8 cellular contexts compared by ENCODE assay signal in genomic region chr9:136666364-136667216, GRCh38. TPM values are rescaled to one million over a fixed set of nuclear protein-coding genes. Genes with fewer than 3 reads are reported as not detected.
DNase-seq lines count a peak whose midpoint lies in the region; ATAC-seq and TF ChIP-seq lines count a peak whose summit lies in the region.

No MANE protein-coding gene starts in this region.

- H3K4me1 Mint-ChIP-seq in CD4-positive, CD25-positive, alpha-beta regulatory T cell = peaks cover 0 to 5% (median 0%) of the 10 kb centered on the region in 4 donors
- H3K4me1 Mint-ChIP-seq in endodermal cell (no peaks in the 10 kb centered on the region), neural crest cell (no peaks in the 10 kb centered on the region)

- H3K9ac ChIP-seq in PC-3 (ENCODE audit: low read length) = no peak overlapping the region
- H3K9ac ChIP-seq in endodermal cell (ENCODE audit: extremely low read depth, low read length, poor library complexity, severe bottlenecking) = no peak overlapping the region

- 44 to 46% methylated on average over 2 to 36 of the region's 36 CpGs for WGBS in endodermal cell (ENCODE audit: insufficient coverage in 1 of 2, insufficient read length in 1 of 2), 2 experiments

- H3K4me2 ChIP-seq in PC-3 (ENCODE audit: low read length) = peak overlapping the region; percentile 63

- H3K4me1 ChIP-seq in CD4-positive, CD25-positive, alpha-beta regulatory T cell (ENCODE audit: control insufficient read depth, insufficient read depth, low read length, poor library complexity, severe bottlenecking) = peaks cover 6% of the 10 kb centered on the region
- no peaks in the 10 kb centered on the region for H3K4me1 ChIP-seq in PC-3 (ENCODE audit: insufficient read depth, low read length)
- no peaks in the 10 kb centered on the region for H3K4me1 ChIP-seq in endodermal cell (ENCODE audit: control insufficient read depth, insufficient read depth, low read length)

- no peaks in the 10 kb centered on the region for H3K79me2 ChIP-seq in PC-3 (ENCODE audit: low read length)

- H3K9me3 ChIP-seq in CD4-positive, CD25-positive, alpha-beta regulatory T cell (ENCODE audit: control insufficient read depth in 2 of 2, low read length in 2 of 2) = no peaks in the 10 kb centered on the region
- H3K9me3 ChIP-seq in PC-3 (ENCODE audit: low read length) (no peaks in the 10 kb centered on the region), endodermal cell (ENCODE audit: control insufficient read depth, low read length) (no peaks in the 10 kb centered on the region)

- no peak for ATAC-seq in CD4-positive, CD25-positive, alpha-beta regulatory T cell (ENCODE audit: low read depth in 2 of 2)
- no peak for ATAC-seq in PC-3

- H3K9me3 Mint-ChIP-seq in CD4-positive, CD25-positive, alpha-beta regulatory T cell = no peaks in the 10 kb centered on the region
- H3K9me3 Mint-ChIP-seq in endodermal cell (no peaks in the 10 kb centered on the region), neural crest cell (no peaks in the 10 kb centered on the region)

- no peak for DNase-seq in CD4-positive, CD25-positive, alpha-beta regulatory T cell
- DNase-seq in PC-3 = no peak
- no peak for DNase-seq in endodermal cell
- DNase-seq in neural crest cell (ENCODE audit: low read depth, low spot score) = no peak
- no peak for DNase-seq in NCI-H2081 (lab: John Stamatoyannopoulos, UW)
- no peak for DNase-seq in NAMALWA (ENCODE audit: low spot score)
- DNase-seq in middle frontal gyrus (ENCODE audit: extremely low spot score, low spot score) = no peak
- no peak for DNase-seq in COR-L47 (lab: John Stamatoyannopoulos, UW)

- no peaks in the 10 kb centered on the region for H3K36me3 Mint-ChIP-seq in CD4-positive, CD25-positive, alpha-beta regulatory T cell
- H3K36me3 Mint-ChIP-seq in endodermal cell (ENCODE audit: low read depth) (no peaks in the 10 kb centered on the region), neural crest cell (ENCODE audit: low read depth) (no peaks in the 10 kb centered on the region)

- no peak overlapping the region for H3K27ac ChIP-seq in CD4-positive, CD25-positive, alpha-beta regulatory T cell (ENCODE audit: insufficient read depth, low read length, poor library complexity, severe bottlenecking)
- H3K27ac ChIP-seq in PC-3 (ENCODE audit: low read length) = no peak overlapping the region
- H3K27ac ChIP-seq in endodermal cell (ENCODE audit: low read depth, low read length) = no peak overlapping the region

- H3K36me3 ChIP-seq in CD4-positive, CD25-positive, alpha-beta regulatory T cell (ENCODE audit: control insufficient read depth, insufficient read depth, low read length) = no peaks in the 10 kb centered on the region
- H3K36me3 ChIP-seq in PC-3 (ENCODE audit: low read depth, low read length) (no peaks in the 10 kb centered on the region), endodermal cell (ENCODE audit: control insufficient read depth, insufficient read depth, low read length) (no peaks in the 10 kb centered on the region)

- H3K4me3 Mint-ChIP-seq in CD4-positive, CD25-positive, alpha-beta regulatory T cell = peak overlapping the region in 3 of 4 donors; percentile 41 to 63 (median 52)
- H3K4me3 Mint-ChIP-seq in endodermal cell (peak overlapping the region; percentile 55), neural crest cell (peak overlapping the region; percentile 61)

- CTCF ChIA-PET in PC-3 (lab: Charles Lee) = interaction anchor here (0.6 kb wide), 1 partner anchor 92 kb away, joined by 8 read pairs; the partner anchor contains the start of gene LCN8

- H3K27me3 Mint-ChIP-seq in CD4-positive, CD25-positive, alpha-beta regulatory T cell = peaks cover 15% of the 10 kb centered on the region
- H3K27me3 Mint-ChIP-seq in endodermal cell (ENCODE audit: insufficient read depth) = peaks cover 6% of the 10 kb centered on the region
- H3K27me3 Mint-ChIP-seq in neural crest cell (ENCODE audit: low read depth) = peaks cover 4% of the 10 kb centered on the region

- intact Hi-C loops in PC-3 (cut with micrococcal nuclease) = no loop called here

- no peak overlapping the region for H3K4me3 ChIP-seq in CD4-positive, CD25-positive, alpha-beta regulatory T cell (ENCODE audit: low read depth, low read length)
- H3K4me3 ChIP-seq in PC-3 (ENCODE audit: low read length) = peak overlapping the region; percentile 42; the same call in 1 of the 2 replicates
- no peak overlapping the region for H3K4me3 ChIP-seq in endodermal cell (ENCODE audit: low read length)

- POLR2A ChIA-PET in PC-3 (lab: Charles Lee; ENCODE audit: unreplicated experiment) = interaction anchor here (0.6 kb wide), 1 partner anchor 23 kb away, joined by 7 read pairs; no protein-coding TSS in a partner anchor

- no TSS peak for BruUV-seq in PC-3 (replicated peaks; lab: Mats Ljungman, UMichigan)

- no peak overlapping the region for H2AFZ ChIP-seq in PC-3 (ENCODE audit: low read length)

- H4K20me1 ChIP-seq in PC-3 (ENCODE audit: low read length) = no peaks in the 10 kb centered on the region

- no peaks in the 10 kb centered on the region for H3K27me3 ChIP-seq in CD4-positive, CD25-positive, alpha-beta regulatory T cell (ENCODE audit: control insufficient read depth, insufficient read depth, low read length)
- H3K27me3 ChIP-seq in PC-3 (ENCODE audit: low read length) (no peaks in the 10 kb centered on the region), endodermal cell (ENCODE audit: control insufficient read depth, insufficient read depth, low read length, poor library complexity, severe bottlenecking) (no peaks in the 10 kb centered on the region)

- H3K9me2 ChIP-seq in PC-3 (replicated peaks; ENCODE audit: low read length) = no peaks in the 10 kb centered on the region

- H3F3A ChIP-seq in PC-3 (ENCODE audit: low read length, unreplicated experiment) = no peaks in the 10 kb centered on the region

- TF ChIP-seq CTCF in PC-3 (conservative IDR thresholded peaks at IDR 0.05; ENCODE audit: low read depth, low read length) (no peak), endodermal cell (conservative IDR thresholded peaks at IDR 0.05) (no peak), neural crest cell (conservative IDR thresholded peaks at IDR 0.05) (no peak)

- no peak overlapping the region for H3K27ac Mint-ChIP-seq in CD4-positive, CD25-positive, alpha-beta regulatory T cell
- H3K27ac Mint-ChIP-seq in endodermal cell (no peak overlapping the region), neural crest cell (ENCODE audit: unreplicated experiment) (peak overlapping the region; percentile 57)

RNA-seq across cellular contexts. Expression of gene EGFL7, which starts 3.9 kb away (rescaled TPM):
- 1.7 TPM for total RNA-seq in CD4-positive, CD25-positive, alpha-beta regulatory T cell
- polyA plus RNA-seq in CD4-positive, CD25-positive, alpha-beta regulatory T cell = not detected
- total RNA-seq in PC-3 (2014; rRNA removed) (23.1 and 29.5 TPM in 2 replicates), endodermal cell (10 to 100 TPM; 31.5 to 34.0 TPM), neural crest cell (14.1 and 16.8 TPM in 2 replicates)
- polyA plus RNA-seq in endodermal cell (2013, experiment 1 of 2) = 19.7 TPM
- polyA plus RNA-seq in endodermal cell (2013, experiment 2 of 2) = 15.6 TPM

RNA-seq across cellular contexts. Expression of gene AGPAT2, which starts 20.7 kb away (rescaled TPM):
- total RNA-seq in CD4-positive, CD25-positive, alpha-beta regulatory T cell = 11.0 TPM
- 10 to 100 TPM; 12.0 to 22.1 (median 21.1) TPM for polyA plus RNA-seq in CD4-positive, CD25-positive, alpha-beta regulatory T cell
- total RNA-seq in PC-3 (2014; rRNA removed) (103 and 106 TPM in 2 replicates), endodermal cell (10 to 100 TPM; 33.4 to 39.8 TPM), neural crest cell (18.4 and 19.0 TPM in 2 replicates)
- 16.9 TPM for polyA plus RNA-seq in endodermal cell (2013, experiment 1 of 2)
- 14.3 TPM for polyA plus RNA-seq in endodermal cell (2013, experiment 2 of 2)

RNA-seq across cellular contexts. Expression of gene DIPK1B, which starts 45.8 kb away (rescaled TPM):
- total RNA-seq in CD4-positive, CD25-positive, alpha-beta regulatory T cell = 1.3 TPM
- polyA plus RNA-seq in CD4-positive, CD25-positive, alpha-beta regulatory T cell = under 1 TPM in 1 of 4 donors, not detected in 3; 0.16 TPM
- total RNA-seq in PC-3 (2014; rRNA removed) (19.5 and 26.3 TPM in 2 replicates), endodermal cell (10 to 100 TPM; 35.1 to 45.4 TPM), neural crest cell (46.3 and 49.2 TPM in 2 replicates)
- polyA plus RNA-seq in endodermal cell (2013, experiment 1 of 2) = 56.2 TPM
- polyA plus RNA-seq in endodermal cell (2013, experiment 2 of 2) = 53.5 TPM
